In genomic region chrX:136171420-136171819, GRCh38 we compare ENCODE assay signal across 22 cellular contexts. TPM values are rescaled to one million over a fixed set of nuclear protein-coding genes. Genes with fewer than 3 reads are reported as not detected.
A peak's percentile ranks its signal among the peaks of the same experiment; 100 is the strongest.
DNase-seq lines count a peak whose midpoint lies in the region; ATAC-seq, FAIRE-seq and TF ChIP-seq lines count a peak whose summit lies in the region.
"Had no signal": no experiment of that assay in that cellular context is flagged by ENCODE, and none has a peak within 500 bp of the region (broad histone marks: within the 10 kb centered on the region; RNA-seq: fewer than 3 reads in every experiment).

No MANE protein-coding gene starts in this region.

- H4K8ac ChIP-seq in IMR-90 (ENCODE audit: low read depth in 2 of 2, low read length in 2 of 2): peak overlapping the region in 1 of 2 experiments; percentile 35; a peak in 2 of 4 replicates

- no peak for DNase-seq in IMR-90
- no peak for DNase-seq in thoracic aorta (ENCODE audit: low spot score)
- no peak for DNase-seq in small intestine
- no peak for DNase-seq in cortex of kidney (lab: John Stamatoyannopoulos, UW)
- no peak for DNase-seq in activated CD8-positive, alpha-beta memory T cell treated with anti-CD3 and anti-CD28 coated beads for 24 hours
- DNase-seq in cerebellar nuclear complex (lab: John Stamatoyannopoulos, UW): no peak
- DNase-seq: activated CD4-positive, alpha-beta T cell treated with anti-CD3 and anti-CD28 coated beads for 1 hour; activated CD8-positive, alpha-beta T cell treated with anti-CD3 and anti-CD28 coated beads, Interleukin-2, amount 10 ng/mL, durations not matched to agents 7 days and 5 days; activated gamma-delta T cell; Calu3; DMS79 treated with DMSO at 0.1 percent for 48 hours; KBM-7; MG63; NCI-H748 treated with DMSO at 0.1 percent for 48 hours; stimulated activated CD4-positive, alpha-beta T cell treated with anti-CD3 and anti-CD28 coated beads, Interleukin-2, amount 100 ng/mL, for 24 hours; upper lobe of right lung had no signal

- peak overlapping the region; percentile 82; the same call in 1 of the 2 replicates for H3K18ac ChIP-seq in IMR-90 (ENCODE audit: low read depth, low read length)

- peaks cover 8% of the 10 kb centered on the region for H3K9me1 ChIP-seq in IMR-90 (ENCODE audit: insufficient read depth, low read length)

- H3K4ac ChIP-seq in IMR-90 (ENCODE audit: low read depth, low read length): 0 out of 2 replicates have a peak overlapping the region, but pooled peaks have one; percentile 89

- FAIRE-seq in colon (lab: Jason Lieb, UNC) (peak; percentile 86), small intestine (lab: Jason Lieb, UNC) (no peak)
- FAIRE-seq: HTR-8/SVneo had no signal

- no peak overlapping the region for H3K4me3 ChIP-seq in IMR-90 (ENCODE audit: insufficient read depth, low read depth, low read length)
- no peak overlapping the region for H3K4me3 ChIP-seq in muscle layer of colon (ENCODE audit: low read depth in 1 of 2, low read length in 2 of 2)
- H3K4me3 ChIP-seq in thoracic aorta: no peak overlapping the region
- no peak overlapping the region for H3K4me3 ChIP-seq in small intestine (ENCODE audit: low read depth in 1 of 2, low read length in 2 of 2)
- H3K4me3 ChIP-seq: HAP-1, MG63, prostate gland, upper lobe of right lung had no signal

- peaks cover 18% of the 10 kb centered on the region for H3K4me1 ChIP-seq in IMR-90 (ENCODE audit: control insufficient read depth, insufficient read depth, low read length)
- peaks cover 72% of the 10 kb centered on the region for H3K4me1 ChIP-seq in muscle layer of colon (ENCODE audit: insufficient read depth, low read length)
- H3K4me1 ChIP-seq in thoracic aorta (ENCODE audit: control insufficient read depth in 1 of 2, low read depth in 2 of 2): peaks cover 29 to 74% of the 10 kb centered on the region in 2 donors
- H3K4me1 ChIP-seq in small intestine (ENCODE audit: control insufficient read depth in 2 of 2, insufficient read depth in 1 of 2, low read depth in 1 of 2, low read length in 1 of 2): no peaks in the 10 kb centered on the region
- H3K4me1 ChIP-seq: prostate gland had no signal

- no peak overlapping the region; the same call in 1 of the 2 replicates for H3K56ac ChIP-seq in IMR-90 (ENCODE audit: extremely low read depth, insufficient read depth, low read length)

- no peak overlapping the region for H4K5ac ChIP-seq in IMR-90 (ENCODE audit: low read depth, low read length)

- no peak overlapping the region; the same call in 1 of the 2 replicates for H2BK20ac ChIP-seq in IMR-90 (ENCODE audit: low read depth, low read length)

- H3K4me2 ChIP-seq in IMR-90 (ENCODE audit: low read depth, low read length): no peak overlapping the region

- WGBS in IMR-90 (ENCODE audit: extremely low coverage in 2 of 2, insufficient read length in 1 of 2), 2 experiments: no CpG with 5 or more reads among the region's 1 CpG
- WGBS in small intestine, 3 donors: 41 to 68% (median 56%) methylated on average over 1 of the region's 1 CpG

- in situ Hi-C loops in IMR-90 (cut with MboI; ENCODE audit: low sequenced_read_pairs): no loop called here

- H2BK120ac ChIP-seq in IMR-90 (ENCODE audit: low read depth, low read length): peak overlapping the region; percentile 42; the same call in 1 of the 2 replicates

- TF ChIP-seq CTCF in IMR-90 (conservative IDR thresholded peaks at IDR 0.05; ENCODE audit: low read depth, low read length): no peak
- TF ChIP-seq CTCF in thoracic aorta (IDR thresholded peaks at IDR 0.05): no peak

- peak overlapping the region; percentile 100; the same call in 1 of the 2 replicates for H3K27ac ChIP-seq in IMR-90 (ENCODE audit: insufficient read depth, low read length)
- peak overlapping the region; percentile 24 for H3K27ac ChIP-seq in muscle layer of colon (ENCODE audit: low read depth, low read length)
- H3K27ac ChIP-seq in thoracic aorta: peak overlapping the region; percentile 86 to 97
- peak overlapping the region in 1 of 2 donors; percentile 14 for H3K27ac ChIP-seq in small intestine (ENCODE audit: low read depth in 1 of 2, low read length in 1 of 2)
- H3K27ac ChIP-seq: C4-2B, prostate gland, upper lobe of right lung had no signal

- H3K9ac ChIP-seq in IMR-90 (ENCODE audit: low read depth, low read length): no peak overlapping the region
- H3K9ac ChIP-seq in muscle layer of colon (ENCODE audit: low read length): no peak overlapping the region

- no peak for TF ChIP-seq RAD21 in IMR-90 (IDR thresholded peaks at IDR 0.05; ENCODE audit: low read length)

- no peak overlapping the region for H4K91ac ChIP-seq in IMR-90 (ENCODE audit: insufficient read depth, low read depth, low read length)

- H3K36me3 ChIP-seq in IMR-90 (ENCODE audit: control insufficient read depth, insufficient read depth, low read length) (no peaks in the 10 kb centered on the region; the same call in 1 of the 2 replicates), muscle layer of colon (ENCODE audit: insufficient read depth, low read length) (peaks cover 3% of the 10 kb centered on the region), thoracic aorta (no peaks in the 10 kb centered on the region), small intestine (ENCODE audit: control insufficient read depth in 2 of 2, insufficient read depth in 2 of 2, low read length in 2 of 2) (no peaks in the 10 kb centered on the region)
- H3K36me3 ChIP-seq: prostate gland, upper lobe of right lung had no signal

- BruUV-seq in IMR-90 (replicated peaks; lab: Mats Ljungman, UMichigan): no TSS peak

- POLR2A ChIA-PET in IMR-90 (lab: Charles Lee; ENCODE audit: unreplicated experiment): no interaction called here

- dilution Hi-C loops in IMR-90 (cut with HindIII; ENCODE audit: low sequenced_read_pairs, unreplicated experiment): no loop called here

- ATAC-seq in IMR-90 (ENCODE audit: low read depth): no peak
- ATAC-seq in thoracic aorta (ENCODE audit: insufficient number of reproducible peaks, low FRiP score, low read depth): no peak
- ATAC-seq: activated CD8-positive, alpha-beta T cell treated with anti-CD3 and anti-CD28 coated beads, Interleukin-2, amount 10 ng/mL, durations not matched to agents 7 days and 5 days; upper lobe of right lung had no signal

- CTCF ChIA-PET in IMR-90 (lab: Yijun Ruan, JAX): interaction anchor here (1.7 kb wide), 1 partner anchor 143 kb away, joined by 4 read pairs; no protein-coding TSS in a partner anchor

- no peak for TF ChIP-seq POLR2A in IMR-90 (IDR thresholded peaks at IDR 0.05; ENCODE audit: low read depth, low read length)

- H3K9me3 ChIP-seq in IMR-90 (ENCODE audit: control insufficient read depth, insufficient read depth, low read length) (no peaks in the 10 kb centered on the region), muscle layer of colon (ENCODE audit: low read length) (no peaks in the 10 kb centered on the region), thoracic aorta (no peaks in the 10 kb centered on the region), small intestine (ENCODE audit: control insufficient read depth, low read depth) (no peaks in the 10 kb centered on the region)
- H3K9me3 ChIP-seq: HAP-1, MG63, prostate gland, upper lobe of right lung had no signal

- H2AK9ac ChIP-seq in IMR-90 (replicated peaks; ENCODE audit: low read depth, low read length, poor library complexity): no peak overlapping the region

- H3K79me1 ChIP-seq in IMR-90 (ENCODE audit: low read depth in 1 of 2, low read length in 2 of 2): peaks cover 3 to 17% of the 10 kb centered on the region in 2 experiments; a peak in 2 of 4 replicates

- no peak overlapping the region for H2AK5ac ChIP-seq in IMR-90 (ENCODE audit: low read depth, low read length)

- H2BK15ac ChIP-seq in IMR-90 (ENCODE audit: low read depth, low read length): 0 out of 3 replicates have a peak overlapping the region, but pooled peaks have one; percentile 34

- no peak overlapping the region for H2AFZ ChIP-seq in IMR-90 (replicated peaks; ENCODE audit: low read length, poor library complexity)

- no peak overlapping the region for H3K14ac ChIP-seq in IMR-90 (replicated peaks; ENCODE audit: low read depth, low read length)

- H3K27me3 ChIP-seq in IMR-90 (ENCODE audit: control insufficient read depth, insufficient read depth, low read length) (no peaks in the 10 kb centered on the region), muscle layer of colon (ENCODE audit: control insufficient read depth in 1 of 2, insufficient read depth in 2 of 2, low read length in 2 of 2) (no peaks in the 10 kb centered on the region), thoracic aorta (replicated peaks; ENCODE audit: insufficient read depth) (no peaks in the 10 kb centered on the region), small intestine (ENCODE audit: control insufficient read depth in 2 of 2, insufficient read depth in 2 of 2, low read length in 2 of 2) (no peaks in the 10 kb centered on the region)
- H3K27me3 ChIP-seq: MG63, upper lobe of right lung had no signal

- H3K23ac ChIP-seq in IMR-90 (ENCODE audit: low read depth, low read length): no peak overlapping the region

- intact Hi-C loops in IMR-90 (cut with micrococcal nuclease): loop anchor here (5.0 kb wide), 1 partner anchor 326 kb away; the partner anchor contains the start of gene HTATSF1

- no peak overlapping the region for H2BK5ac ChIP-seq in IMR-90 (ENCODE audit: low read depth, low read length, poor library complexity, severe bottlenecking)

- peaks cover 5% of the 10 kb centered on the region for H4K20me1 ChIP-seq in IMR-90 (ENCODE audit: insufficient read depth, low read length)

TF ChIP-seq in IMR-90, 13 proteins besides CTCF, POLR2A, EP300 and RAD21 (continues in another document):
- TF ChIP-seq MAZ (IDR thresholded peaks at IDR 0.05; ENCODE audit: borderline replicate concordance, low read depth, low read length) (no peak), USF2 (IDR thresholded peaks at IDR 0.05; ENCODE audit: low read depth, low read length) (no peak), CHD1 (IDR thresholded peaks at IDR 0.05; ENCODE audit: low read depth, low read length) (no peak), CEBPB (IDR thresholded peaks at IDR 0.05; ENCODE audit: low read depth, low read length) (no peak), RFX5 (IDR thresholded peaks at IDR 0.05; ENCODE audit: low read depth, low read length) (no peak), NFE2L2 (IDR thresholded peaks at IDR 0.05; ENCODE audit: low read depth, low read length) (no peak)

RNA-seq across cellular contexts. Expression of gene FHL1, which starts 24.1 kb away (rescaled TPM):
- total RNA-seq in IMR-90 (2012; rRNA removed): 41.9 and 69.4 TPM in 2 replicates
- 57.3 and 72.9 TPM in 2 replicates for polyA plus RNA-seq in IMR-90 (2012; rRNA removed)
- 41.0 and 73.7 TPM in 2 replicates for polyA plus RNA-seq in IMR-90 (2012; cell fraction: cytosol; rRNA removed)
- polyA plus RNA-seq in IMR-90 (2012; cell fraction: nucleus; rRNA removed; ENCODE audit: low replicate concordance): 70.5 and 140 TPM in 2 replicates
- 1,000 to 10,000 TPM; 1,134 to 3,147 TPM for total RNA-seq in thoracic aorta
- 10 to 100 TPM in 2 of 3 donors, 1 to 10 TPM in 1; 8.7 to 97.5 (median 72.5) TPM for polyA plus RNA-seq in small intestine

Comparison
In these comparisons a context has a peak if more than half of its experiments do, and no peak if none do; other contexts are left out.
1. RNA of gene FHL1, which starts 24.1 kb away (total RNA-seq): 1,134 to 3,147 TPM in thoracic aorta; 41.9 to 69.4 TPM in IMR-90; every median in the first group is over 10 times any median in the second.